20 cellular contexts compared by ENCODE assay signal in the genomic region with DNA sequence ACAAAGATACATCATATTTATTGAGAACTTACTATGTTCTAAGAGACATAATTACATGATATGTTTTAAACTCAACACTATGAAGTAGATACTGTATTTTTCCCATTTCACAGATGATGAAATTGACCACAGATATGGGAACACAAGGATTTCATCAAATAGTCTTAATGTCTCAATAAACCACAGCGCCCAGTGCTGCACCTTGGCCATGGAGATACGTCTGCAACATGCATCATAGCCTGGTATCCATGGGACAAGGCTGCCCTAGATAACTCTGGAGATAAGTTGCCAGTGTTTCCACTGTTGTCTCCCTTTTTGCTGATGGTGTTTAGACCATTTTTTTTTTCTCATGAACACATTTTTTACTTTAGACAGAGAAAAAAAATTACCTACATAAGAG.
DNase-seq lines count a peak whose midpoint lies in the region; ATAC-seq and TF ChIP-seq lines count a peak whose summit lies in the region.
"Had no signal": no experiment of that assay in that cellular context is flagged by ENCODE, and none has a peak within 500 bp of the region (broad histone marks: within the 10 kb centered on the region; RNA-seq: fewer than 3 reads in every experiment).

No MANE protein-coding gene starts in this region.

- peak overlapping the region; percentile 25 for H3K23ac ChIP-seq in trophoblast cell (ENCODE audit: low read length)

- H3K9me3 ChIP-seq in breast epithelium (no peaks in the 10 kb centered on the region), mammary epithelial cell (replicated peaks; ENCODE audit: insufficient read depth, low read length) (no peaks in the 10 kb centered on the region), trophoblast cell (ENCODE audit: insufficient read depth, low read depth, low read length) (no peaks in the 10 kb centered on the region), endodermal cell (ENCODE audit: control insufficient read depth, low read length) (no peaks in the 10 kb centered on the region), PC-3 (ENCODE audit: low read length) (no peaks in the 10 kb centered on the region)
- H3K9me3 ChIP-seq: A549, BLaER1 had no signal

- dilution Hi-C loops in mammary epithelial cell (cut with HindIII; ENCODE audit: low sequenced_read_pairs) = no loop called here

- no peaks in the 10 kb centered on the region for H3K79me1 ChIP-seq in trophoblast cell (ENCODE audit: low read length)

- no peak overlapping the region for H3K14ac ChIP-seq in trophoblast cell (ENCODE audit: low read length)

- H3K4me3 Mint-ChIP-seq in MCF 10A (ENCODE audit: unreplicated experiment) (no peak overlapping the region), endodermal cell (no peak overlapping the region), type B pancreatic cell (no peak overlapping the region)
- H3K4me3 Mint-ChIP-seq: CD14-positive monocyte; CD4-positive, alpha-beta memory T cell had no signal

- H3K4me1 ChIP-seq in breast epithelium (no peaks in the 10 kb centered on the region), mammary epithelial cell (ENCODE audit: insufficient read depth, low read length) (peaks cover 18% of the 10 kb centered on the region), trophoblast cell (ENCODE audit: control insufficient read depth in 1 of 2, insufficient read depth in 2 of 2, low read length in 2 of 2) (no peaks in the 10 kb centered on the region), endodermal cell (ENCODE audit: control insufficient read depth, insufficient read depth, low read length) (no peaks in the 10 kb centered on the region), PC-3 (ENCODE audit: insufficient read depth, low read length) (peaks cover 6% of the 10 kb centered on the region; the same call in 1 of the 2 replicates)

- H3K27me3 ChIP-seq in breast epithelium = no peaks in the 10 kb centered on the region
- no peaks in the 10 kb centered on the region for H3K27me3 ChIP-seq in mammary epithelial cell (ENCODE audit: insufficient read depth, low read length)
- H3K27me3 ChIP-seq in trophoblast cell (ENCODE audit: insufficient read depth, low read length) = no peaks in the 10 kb centered on the region
- no peaks in the 10 kb centered on the region for H3K27me3 ChIP-seq in endodermal cell (ENCODE audit: control insufficient read depth, insufficient read depth, low read length, poor library complexity, severe bottlenecking)
- no peaks in the 10 kb centered on the region for H3K27me3 ChIP-seq in PC-3 (ENCODE audit: low read length)
- H3K27me3 ChIP-seq: BLaER1 had no signal

- no peak for TF ChIP-seq POLR2A in breast epithelium (IDR thresholded peaks at IDR 0.05)

- in situ Hi-C loops in mammary epithelial cell (cut with MboI; ENCODE audit: low sequenced_read_pairs in 2 of 2) = no loop called here

- H3K36me3 Mint-ChIP-seq in MCF 10A (ENCODE audit: insufficient read depth, unreplicated experiment) = no peaks in the 10 kb centered on the region
- no peaks in the 10 kb centered on the region for H3K36me3 Mint-ChIP-seq in endodermal cell (ENCODE audit: low read depth)
- no peaks in the 10 kb centered on the region for H3K36me3 Mint-ChIP-seq in type B pancreatic cell
- H3K36me3 Mint-ChIP-seq: CD14-positive monocyte; CD4-positive, alpha-beta memory T cell had no signal

- H4K91ac ChIP-seq in trophoblast cell (ENCODE audit: low read depth, low read length) = no peak overlapping the region

- no peaks in the 10 kb centered on the region for H3F3A ChIP-seq in PC-3 (ENCODE audit: low read length, unreplicated experiment)

- H3K27me3 Mint-ChIP-seq in MCF 10A (ENCODE audit: insufficient read depth, unreplicated experiment) (no peaks in the 10 kb centered on the region), endodermal cell (ENCODE audit: insufficient read depth) (no peaks in the 10 kb centered on the region), type B pancreatic cell (no peaks in the 10 kb centered on the region)
- H3K27me3 Mint-ChIP-seq: CD4-positive, alpha-beta memory T cell had no signal

- H3K4me1 Mint-ChIP-seq in MCF 10A (ENCODE audit: insufficient read depth, unreplicated experiment) (peaks cover 8% of the 10 kb centered on the region), endodermal cell (peaks cover 2% of the 10 kb centered on the region), type B pancreatic cell (ENCODE audit: unreplicated experiment) (no peaks in the 10 kb centered on the region)
- H3K4me1 Mint-ChIP-seq: CD14-positive monocyte; CD4-positive, alpha-beta memory T cell had no signal

- H3K36me3 ChIP-seq in breast epithelium (no peaks in the 10 kb centered on the region), mammary epithelial cell (ENCODE audit: insufficient read depth, low read length) (no peaks in the 10 kb centered on the region), trophoblast cell (ENCODE audit: control insufficient read depth in 1 of 2, insufficient read depth in 2 of 2, low read length in 2 of 2) (no peaks in the 10 kb centered on the region), endodermal cell (ENCODE audit: control insufficient read depth, insufficient read depth, low read length) (no peaks in the 10 kb centered on the region), PC-3 (ENCODE audit: low read depth, low read length) (no peaks in the 10 kb centered on the region)
- H3K36me3 ChIP-seq: BLaER1 had no signal

- no peak overlapping the region for H2BK5ac ChIP-seq in trophoblast cell (ENCODE audit: low read depth, low read length, poor library complexity)

- H3K9me3 Mint-ChIP-seq in MCF 10A (ENCODE audit: unreplicated experiment) (no peaks in the 10 kb centered on the region), endodermal cell (no peaks in the 10 kb centered on the region), type B pancreatic cell (no peaks in the 10 kb centered on the region)

- peak; percentile 13 for DNase-seq in MCF 10A (ENCODE audit: unreplicated experiment)
- no peak for DNase-seq in breast epithelium (ENCODE audit: low spot score in 2 of 2)
- no peak for DNase-seq in mammary epithelial cell
- no peak for DNase-seq in trophoblast cell
- no peak for DNase-seq in endodermal cell
- no peak for DNase-seq in type B pancreatic cell (ENCODE audit: extremely low spot score, unreplicated experiment)
- DNase-seq in PC-3 = no peak
- DNase-seq: Calu3; CD4-positive, alpha-beta memory T cell; DMS 273 treated with DMSO at 0.1 percent for 48 hours; DMS53; DND-41; EL; GM23248; HCEC 1CT; IMR-90 had no signal

- H3K9ac ChIP-seq in mammary epithelial cell (ENCODE audit: insufficient read depth, low read length) = no peak overlapping the region
- no peak overlapping the region for H3K9ac ChIP-seq in trophoblast cell (ENCODE audit: low read length)
- H3K9ac ChIP-seq in endodermal cell (ENCODE audit: extremely low read depth, low read length, poor library complexity, severe bottlenecking) = no peak overlapping the region
- no peak overlapping the region for H3K9ac ChIP-seq in PC-3 (ENCODE audit: low read length)
- H3K9ac ChIP-seq: BLaER1, GM23248 had no signal

- TF ChIP-seq CTCF in MCF 10A (IDR thresholded peaks at IDR 0.05; ENCODE audit: unreplicated experiment) = no peak
- no peak for TF ChIP-seq CTCF in breast epithelium (IDR thresholded peaks at IDR 0.05)
- no peak for TF ChIP-seq CTCF in mammary epithelial cell (conservative IDR thresholded peaks at IDR 0.05 in 1 of 2, IDR thresholded peaks at IDR 0.05 in 1 of 2; ENCODE audit: extremely low read depth in 1 of 2, insufficient read depth in 1 of 2, low read depth in 1 of 2, low read length in 2 of 2)
- TF ChIP-seq CTCF in endodermal cell (conservative IDR thresholded peaks at IDR 0.05) = no peak
- TF ChIP-seq CTCF in type B pancreatic cell (conservative IDR thresholded peaks at IDR 0.05) = no peak
- no peak for TF ChIP-seq CTCF in PC-3 (conservative IDR thresholded peaks at IDR 0.05; ENCODE audit: low read depth, low read length)

- 75% methylated on average over 2 of the region's 2 CpGs for WGBS in mammary epithelial cell (ENCODE audit: low coverage, missing lambda C conversion rate)
- WGBS in trophoblast cell (ENCODE audit: extremely low coverage, insufficient coverage, insufficient read length) = no CpG with 5 or more reads among the region's 2 CpGs
- WGBS in endodermal cell (ENCODE audit: insufficient coverage in 1 of 2, insufficient read length in 1 of 2), 2 experiments = 96 to 100% methylated on average over 1 to 2 of the region's 2 CpGs

- no peak overlapping the region for H2BK120ac ChIP-seq in trophoblast cell (ENCODE audit: insufficient read depth, low read length, poor library complexity)

- H4K8ac ChIP-seq in trophoblast cell (ENCODE audit: low read depth, low read length) = no peak overlapping the region

- H4K12ac ChIP-seq in trophoblast cell (ENCODE audit: low read depth, low read length) = no peak overlapping the region

- ATAC-seq in PC-3 = no peak
- ATAC-seq: A549 had no signal

- no peak overlapping the region for H2AK5ac ChIP-seq in trophoblast cell (ENCODE audit: low read length)

- H3K27ac Mint-ChIP-seq in MCF 10A (ENCODE audit: low read depth, unreplicated experiment) (no peak overlapping the region), endodermal cell (no peak overlapping the region), type B pancreatic cell (no peak overlapping the region)
- H3K27ac Mint-ChIP-seq: CD4-positive, alpha-beta memory T cell had no signal

- no peaks in the 10 kb centered on the region for H3K9me2 ChIP-seq in PC-3 (replicated peaks; ENCODE audit: low read length)

- POLR2A ChIA-PET in MCF 10A (lab: Yijun Ruan, JAX) = no interaction called here
- POLR2A ChIA-PET in PC-3 (lab: Charles Lee; ENCODE audit: unreplicated experiment) = interaction anchor here (0.5 kb wide), 1 partner anchor 13 kb away, joined by 4 read pairs; no protein-coding TSS in a partner anchor

- no peak overlapping the region for H3K18ac ChIP-seq in trophoblast cell (ENCODE audit: low read length)

- H4K20me1 ChIP-seq in mammary epithelial cell (ENCODE audit: insufficient read depth, low read length) (no peaks in the 10 kb centered on the region), PC-3 (ENCODE audit: low read length) (no peaks in the 10 kb centered on the region)
- H4K20me1 ChIP-seq: BLaER1 had no signal

- H2BK12ac ChIP-seq in trophoblast cell (ENCODE audit: low read length) = no peak overlapping the region

- intact Hi-C loops in MCF 10A (cut with micrococcal nuclease) (no loop called here), breast epithelium (cut with DNase I; ENCODE audit: low total_unique reads) (no loop called here), mammary epithelial cell (cut with micrococcal nuclease) (no loop called here), PC-3 (cut with micrococcal nuclease) (no loop called here)

- H3K4me3 ChIP-seq in breast epithelium (no peak overlapping the region), mammary epithelial cell (replicated peaks in 1 of 3; ENCODE audit: insufficient read depth in 1 of 3, low read depth in 2 of 3, low read length in 3 of 3) (no peak overlapping the region), trophoblast cell (ENCODE audit: low read depth, low read length) (no peak overlapping the region), endodermal cell (ENCODE audit: low read length) (no peak overlapping the region), PC-3 (ENCODE audit: low read length) (no peak overlapping the region)
- H3K4me3 ChIP-seq: A549, BLaER1, GM23248 had no signal

- CTCF ChIA-PET in MCF 10A (lab: Yijun Ruan, JAX) = interaction anchor here (0.6 to 1.6 kb wide), 4 partner anchors 14 to 653 kb away, joined by 3 to 5 read pairs (median 4); no protein-coding TSS in a partner anchor
- CTCF ChIA-PET in mammary epithelial cell (lab: Charles Lee; ENCODE audit: low non-redundant PET) = interaction anchor here (0.6 kb wide), 1 partner anchor 1116 kb away, joined by 5 read pairs; no protein-coding TSS in a partner anchor
- CTCF ChIA-PET in PC-3 (lab: Charles Lee) = interaction anchor here (0.7 kb wide), 1 partner anchor 22 kb away, joined by 3 read pairs; no protein-coding TSS in a partner anchor

- H3K27ac ChIP-seq in breast epithelium = no peak overlapping the region
- H3K27ac ChIP-seq in mammary epithelial cell (ENCODE audit: insufficient read depth, low read depth, low read length) = no peak overlapping the region
- H3K27ac ChIP-seq in trophoblast cell (ENCODE audit: low read depth, low read length) = no peak overlapping the region
- no peak overlapping the region for H3K27ac ChIP-seq in endodermal cell (ENCODE audit: low read depth, low read length)
- no peak overlapping the region for H3K27ac ChIP-seq in PC-3 (ENCODE audit: low read length)
- H3K27ac ChIP-seq: 22Rv1, A549, BLaER1, GM23248 had no signal

- no peaks in the 10 kb centered on the region for H3K79me2 ChIP-seq in mammary epithelial cell (ENCODE audit: insufficient read depth, low read length)
- no peaks in the 10 kb centered on the region for H3K79me2 ChIP-seq in trophoblast cell (ENCODE audit: control insufficient read depth, insufficient read depth, low read length, poor library complexity)
- H3K79me2 ChIP-seq in PC-3 (ENCODE audit: low read length) = no peaks in the 10 kb centered on the region

- no peak overlapping the region for H3K4ac ChIP-seq in trophoblast cell (ENCODE audit: low read depth, low read length)

- no peak overlapping the region for H2AFZ ChIP-seq in mammary epithelial cell (ENCODE audit: low read depth, low read length)
- H2AFZ ChIP-seq in trophoblast cell (ENCODE audit: insufficient read depth, low read length, poor library complexity) = no peak overlapping the region
- no peak overlapping the region for H2AFZ ChIP-seq in PC-3 (ENCODE audit: low read length)
- H2AFZ ChIP-seq: GM23248 had no signal

- H3K4me2 ChIP-seq in mammary epithelial cell (ENCODE audit: insufficient read depth, low read depth, low read length) = no peak overlapping the region
- no peak overlapping the region for H3K4me2 ChIP-seq in trophoblast cell (ENCODE audit: low read length)
- H3K4me2 ChIP-seq in PC-3 (ENCODE audit: low read length) = no peak overlapping the region
- H3K4me2 ChIP-seq: A549, BLaER1 had no signal

- BruUV-seq in MCF 10A (replicated peaks; lab: Mats Ljungman, UMichigan) (no TSS peak), mammary epithelial cell (replicated peaks; lab: Mats Ljungman, UMichigan) (TSS peak; percentile 78), PC-3 (replicated peaks; lab: Mats Ljungman, UMichigan) (no TSS peak)
